18 cellular contexts compared by ENCODE assay signal in genomic region chr19:10680545-10681135, GRCh38. TPM values are rescaled to one million over a fixed set of nuclear protein-coding genes. Genes with fewer than 3 reads are reported as not detected.
A peak's percentile ranks its signal among the peaks of the same experiment; 100 is the strongest.
DNase-seq lines count a peak whose midpoint lies in the region; ATAC-seq and TF ChIP-seq lines count a peak whose summit lies in the region.
"Had no signal": no experiment of that assay in that cellular context is flagged by ENCODE, and none has a peak within 500 bp of the region (broad histone marks: within the 10 kb centered on the region; RNA-seq: fewer than 3 reads in every experiment).

No MANE protein-coding gene starts in this region.

- no peaks in the 10 kb centered on the region for H3K23me2 ChIP-seq in H9 (ENCODE audit: insufficient read length, low read depth, low read length, poor library complexity, severe bottlenecking)

- no peak overlapping the region for H3K56ac ChIP-seq in H9 (ENCODE audit: insufficient read length, low read depth, low read length)

- H3K14ac ChIP-seq in H9 (ENCODE audit: insufficient read depth, low read length): no peak overlapping the region

- DNase-seq in CD4-positive, alpha-beta T cell: no peak
- no peak for DNase-seq in H9
- peak; percentile 30 for DNase-seq in ecto neural progenitor cell (ENCODE audit: low spot score)
- DNase-seq in osteoblast (ENCODE audit: insufficient read length, low spot score, missing footprints): peak; percentile 35
- DNase-seq in NCI-H2227 (lab: John Stamatoyannopoulos, UW; ENCODE audit: unreplicated experiment): no peak
- DNase-seq: DMS79; NCI-H1092 treated with DMSO at 0.1 percent for 48 hours; NCI-H146; NCI-H2029 treated with DMSO at 0.1 percent for 48 hours; NCI-H2171; NCI-H748 treated with DMSO at 0.1 percent for 48 hours; NK-92 treated with Interleukin-12 subunit alpha and Interleukin-12 subunit beta, amount 100 ng/mL, for 24 hours; Peyer's patch; Right ventricle myocardium superior had no signal

- H3K18ac ChIP-seq in H9 (ENCODE audit: insufficient read length, low read depth, low read length): no peak overlapping the region

- H3K79me2 ChIP-seq in H9 (ENCODE audit: insufficient read depth, low read length): peaks cover 3% of the 10 kb centered on the region; the same call in 1 of the 2 replicates
- H3K79me2 ChIP-seq in osteoblast (ENCODE audit: insufficient read depth, low read length): peaks cover 85% of the 10 kb centered on the region

- no CpG with 5 or more reads among the region's 15 CpGs for WGBS in H9 (ENCODE audit: extremely low coverage, insufficient read length, low lambda C conversion rate)

- H3K4me1 Mint-ChIP-seq in CD4-positive, alpha-beta T cell (ENCODE audit: low read depth): no peaks in the 10 kb centered on the region
- H3K4me1 Mint-ChIP-seq in H9: no peaks in the 10 kb centered on the region

- H3K27ac Mint-ChIP-seq in CD4-positive, alpha-beta T cell: peak overlapping the region; percentile 42
- peak overlapping the region in 2 of 3 experiments; percentile 53 to 72; a peak in 1 of 7 replicates for H3K27ac Mint-ChIP-seq in H9

- H2BK20ac ChIP-seq in H9 (ENCODE audit: low read depth, low read length, poor library complexity, severe bottlenecking): no peak overlapping the region

- no peak for TF ChIP-seq CTCF in CD4-positive, alpha-beta T cell (IDR thresholded peaks at IDR 0.05)
- no peak for TF ChIP-seq CTCF in H9 (conservative IDR thresholded peaks at IDR 0.05)
- no peak for TF ChIP-seq CTCF in osteoblast (IDR thresholded peaks at IDR 0.05; ENCODE audit: extremely low read depth, low read depth, low read length)

- no peak overlapping the region for H2BK120ac ChIP-seq in H9 (ENCODE audit: low read depth, low read length, poor library complexity, severe bottlenecking)

- POLR2A ChIA-PET in CD4-positive, alpha-beta T cell (lab: Charles Lee): no interaction called here

- peaks cover 97% of the 10 kb centered on the region for H3K36me3 Mint-ChIP-seq in CD4-positive, alpha-beta T cell (ENCODE audit: low read depth)
- H3K36me3 Mint-ChIP-seq in H9 (ENCODE audit: insufficient read depth in 1 of 3, low read depth in 3 of 3): peaks cover 67 to 100% (median 97%) of the 10 kb centered on the region in 3 experiments

- H4K8ac ChIP-seq in H9 (replicated peaks; ENCODE audit: insufficient read length, low read depth, low read length): peak overlapping the region; percentile 63

- intact Hi-C loops in CD4-positive, alpha-beta T cell (cut with DNase I, micrococcal nuclease): no loop called here

- no peaks in the 10 kb centered on the region for H3K9me3 Mint-ChIP-seq in CD4-positive, alpha-beta T cell
- H3K9me3 Mint-ChIP-seq in H9: no peaks in the 10 kb centered on the region

- no peak overlapping the region for H2AK5ac ChIP-seq in H9 (ENCODE audit: insufficient read length, low read length)

- peaks cover 11% of the 10 kb centered on the region for H3K79me1 ChIP-seq in H9 (ENCODE audit: insufficient read depth, low read depth, low read length, poor library complexity, severe bottlenecking)

- H3K4ac ChIP-seq in H9 (ENCODE audit: low read depth, low read length): no peak overlapping the region

- H4K91ac ChIP-seq in H9 (ENCODE audit: insufficient read length, low read depth, low read length): no peak overlapping the region

- H3K9me3 ChIP-seq in CD4-positive, alpha-beta T cell (ENCODE audit: control insufficient read depth, low read length): no peaks in the 10 kb centered on the region
- H3K9me3 ChIP-seq in H9 (ENCODE audit: control insufficient read depth, low read depth, low read length): no peaks in the 10 kb centered on the region
- H3K9me3 ChIP-seq in osteoblast (ENCODE audit: low read depth, low read length): no peaks in the 10 kb centered on the region
- H3K9me3 ChIP-seq: BLaER1 treated with 17β-estradiol and CSF1 and Interleukin-3, amounts not matched to agents 10 nM and 100 nM; HAP-1; Peyer's patch had no signal

- no peak overlapping the region for H3K4me3 Mint-ChIP-seq in CD4-positive, alpha-beta T cell
- no peak overlapping the region for H3K4me3 Mint-ChIP-seq in H9

- peaks cover 94% of the 10 kb centered on the region for H3K36me3 ChIP-seq in osteoblast (ENCODE audit: insufficient read depth, low read length)

- H3T11ph ChIP-seq in H9 (ENCODE audit: low read length): no peak overlapping the region

- no peak overlapping the region for H2BK5ac ChIP-seq in H9 (ENCODE audit: insufficient read length, low read length)

- no peak overlapping the region for H2BK12ac ChIP-seq in H9 (ENCODE audit: insufficient read length, low read depth, low read length)

- peaks cover 3% of the 10 kb centered on the region for H4K20me1 ChIP-seq in H9 (ENCODE audit: control insufficient read depth, insufficient read depth, insufficient read length)
- peaks cover 44% of the 10 kb centered on the region for H4K20me1 ChIP-seq in osteoblast (ENCODE audit: insufficient read depth, low read length)

- H3K4me3 ChIP-seq in osteoblast (ENCODE audit: insufficient read depth, low read length): no peak overlapping the region
- H3K4me3 ChIP-seq: BLaER1 treated with 17β-estradiol and CSF1 and Interleukin-3, amounts not matched to agents 10 nM and 100 nM; HAP-1; Peyer's patch had no signal

- no peak overlapping the region for H2BK15ac ChIP-seq in H9 (ENCODE audit: low read depth, low read length)

- no peaks in the 10 kb centered on the region for H3K27me3 Mint-ChIP-seq in CD4-positive, alpha-beta T cell
- no peaks in the 10 kb centered on the region; the same call in 1 of the 2 replicates for H3K27me3 Mint-ChIP-seq in H9 (ENCODE audit: low read depth)

- no peak for ATAC-seq in CD4-positive, alpha-beta T cell (ENCODE audit: poor library complexity)
- ATAC-seq in HG02884 (IDR thresholded peaks at IDR 0.05; ENCODE audit: unreplicated experiment) (no peak), HG02981 (IDR thresholded peaks at IDR 0.05; ENCODE audit: unreplicated experiment) (no peak)

- H3K4me1 ChIP-seq in H9 (ENCODE audit: insufficient read depth, low read length) (no peaks in the 10 kb centered on the region), osteoblast (ENCODE audit: insufficient read depth, low read length) (no peaks in the 10 kb centered on the region)
- H3K4me1 ChIP-seq: BLaER1 treated with 17β-estradiol and CSF1 and Interleukin-3, amounts not matched to agents 10 nM and 100 nM; HAP-1; Peyer's patch had no signal

- H3K27me3 ChIP-seq in CD4-positive, alpha-beta T cell (ENCODE audit: control insufficient read depth, insufficient read depth, low read length): no peaks in the 10 kb centered on the region
- no peaks in the 10 kb centered on the region for H3K27me3 ChIP-seq in H9 (ENCODE audit: insufficient read depth, low read length)
- H3K27me3 ChIP-seq in osteoblast (ENCODE audit: insufficient read depth, low read length): no peaks in the 10 kb centered on the region
- H3K27me3 ChIP-seq: BLaER1 treated with 17β-estradiol and CSF1 and Interleukin-3, amounts not matched to agents 10 nM and 100 nM; Peyer's patch had no signal

- CTCF ChIA-PET in CD4-positive, alpha-beta T cell (lab: Charles Lee): no interaction called here

- H3K4me2 ChIP-seq in H9 (ENCODE audit: insufficient read depth, insufficient read length, low read length): no peak overlapping the region
- H3K4me2 ChIP-seq in osteoblast (ENCODE audit: insufficient read depth, low read length): no peak overlapping the region
- H3K4me2 ChIP-seq: BLaER1 treated with 17β-estradiol and CSF1 and Interleukin-3, amounts not matched to agents 10 nM and 100 nM had no signal

- H4K5ac ChIP-seq in H9 (ENCODE audit: insufficient read length, low read depth, low read length): no peak overlapping the region

- H3K27ac ChIP-seq in CD4-positive, alpha-beta T cell (ENCODE audit: low read depth, low read length): no peak overlapping the region
- H3K27ac ChIP-seq in H9 (ENCODE audit: insufficient read length, low read depth, low read length): no peak overlapping the region
- no peak overlapping the region for H3K27ac ChIP-seq in osteoblast (ENCODE audit: low read depth, low read length)
- H3K27ac ChIP-seq: BLaER1 treated with 17β-estradiol and CSF1 and Interleukin-3, amounts not matched to agents 10 nM and 100 nM; Peyer's patch had no signal

- no peak overlapping the region for H3K9ac ChIP-seq in H9 (ENCODE audit: extremely low read depth, insufficient read length, low read length)
- H3K9ac ChIP-seq: BLaER1 treated with 17β-estradiol and CSF1 and Interleukin-3, amounts not matched to agents 10 nM and 100 nM had no signal

- no peak overlapping the region for H2AFZ ChIP-seq in H9 (ENCODE audit: low read length)
- no peak overlapping the region for H2AFZ ChIP-seq in osteoblast (ENCODE audit: low read length)

- H3K23ac ChIP-seq in H9 (ENCODE audit: insufficient read length, low read depth, low read length): no peak overlapping the region

RNA-seq across cellular contexts. Expression of gene QTRT1, which starts 20.6 kb away (rescaled TPM):
- total RNA-seq in CD4-positive, alpha-beta T cell: 10 to 100 TPM; 48.6 to 53.3 TPM
- 63.1 and 63.6 TPM in 2 replicates for total RNA-seq in H9 (2021)
- total RNA-seq in osteoblast: 34.0 and 36.5 TPM in 2 replicates

RNA-seq across cellular contexts. Expression of gene ILF3, which starts 26.5 kb away (rescaled TPM):
- 100 to 1,000 TPM; 464 to 491 TPM for total RNA-seq in CD4-positive, alpha-beta T cell
- 787 and 841 TPM in 2 replicates for total RNA-seq in H9 (2021)
- 105 and 107 TPM in 2 replicates for total RNA-seq in osteoblast

RNA-seq across cellular contexts. Expression of gene DNM2, which starts 37.2 kb away (rescaled TPM):
- total RNA-seq in CD4-positive, alpha-beta T cell: 100 to 1,000 TPM; 279 to 286 TPM
- total RNA-seq in H9 (2021) (136 and 152 TPM in 2 replicates), osteoblast (89.6 and 102 TPM in 2 replicates)

RNA-seq across cellular contexts. Expression of gene SLC44A2, which starts 55.3 kb away (rescaled TPM):
- 100 to 1,000 TPM; 151 to 168 TPM for total RNA-seq in CD4-positive, alpha-beta T cell
- 111 and 121 TPM in 2 replicates for total RNA-seq in H9 (2021)
- 43.0 and 49.9 TPM in 2 replicates for total RNA-seq in osteoblast

Comparison
In these comparisons a context has a peak if more than half of its experiments do, and no peak if none do; other contexts are left out.
1. DNase-seq: peak in ecto neural progenitor cell (single experiment) and osteoblast (single experiment); none in CD4-positive, alpha-beta T cell (0 of 10), H9 (single experiment) and NCI-H2227 (single experiment).